Comparison of ENCODE assay signal across 20 cellular contexts in genomic region chr20:39312107-39312506, GRCh38.
DNase-seq lines count a peak whose midpoint lies in the region; ATAC-seq and TF ChIP-seq lines count a peak whose summit lies in the region.
"Had no signal": no experiment of that assay in that cellular context is flagged by ENCODE, and none has a peak within 500 bp of the region (broad histone marks: within the 10 kb centered on the region; RNA-seq: fewer than 3 reads in every experiment).

No MANE protein-coding gene starts in this region.

- TF ChIP-seq CTCF in HEK293 (tag by site-specific recombination; IDR thresholded peaks at IDR 0.05) (no peak), dorsolateral prefrontal cortex (IDR thresholded peaks at IDR 0.05 in 54 of 56, conservative IDR thresholded peaks at IDR 0.05 in 2 of 56; ENCODE audit: low read depth in 1 of 56, partially characterized antibody in 56 of 56) (peak in 3 of 56 donors; percentile 15 to 16 (median 16))

- ATAC-seq in stimulated activated naive CD8-positive, alpha-beta T cell treated with anti-CD3 and anti-CD28 coated beads, Interleukin-15, amount 100 ng/mL, for 72 hours, result no peak
- ATAC-seq: K562 had no signal

- peaks cover 6% of the 10 kb centered on the region for H3K27me3 Mint-ChIP-seq in activated CD4-positive, alpha-beta memory T cell treated with anti-CD3 and anti-CD28 coated beads, Interleukin-2, amount 10 ng/mL, durations not matched to agents 7 days and 5 days
- H3K27me3 Mint-ChIP-seq in stimulated activated naive CD8-positive, alpha-beta T cell treated with anti-CD3 and anti-CD28 coated beads, Interleukin-15, amount 100 ng/mL, for 72 hours, result peaks cover 25% of the 10 kb centered on the region

- peaks cover 0 to 16% (median 0%) of the 10 kb centered on the region in 45 donors for H3K27me3 ChIP-seq in dorsolateral prefrontal cortex
- H3K27me3 ChIP-seq: BLaER1 had no signal

- H3K4me1 ChIP-seq in HEK293 (ENCODE audit: control insufficient read depth, insufficient read depth, low read length), result no peaks in the 10 kb centered on the region
- H3K4me1 ChIP-seq: BLaER1 had no signal

- H3K27ac ChIP-seq in HEK293 (ENCODE audit: extremely low read depth, low read depth, low read length) (no peak overlapping the region), dorsolateral prefrontal cortex (peak overlapping the region in 7 of 59 donors; percentile 14 to 53 (median 36)), substantia nigra (ENCODE audit: low read depth, low read length, poor library complexity, severe bottlenecking) (no peak overlapping the region)
- H3K27ac ChIP-seq: BLaER1 had no signal

- H3K9me3 ChIP-seq in HEK293 (ENCODE audit: control insufficient read depth, insufficient read depth, low read depth, low read length), result no peaks in the 10 kb centered on the region

- peak in 7 of 10 donors; percentile 13 to 66 (median 48) for DNase-seq in dorsolateral prefrontal cortex
- DNase-seq in midbrain (lab: John Stamatoyannopoulos, UW), result peak; percentile 59
- DNase-seq in substantia nigra (lab: John Stamatoyannopoulos, UW), result peak in 29 of 49 donors; percentile 2 to 61 (median 20)
- no peak for DNase-seq in activated CD4-positive, alpha-beta memory T cell treated with anti-CD3 and anti-CD28 coated beads, Interleukin-2, amount 10 ng/mL, durations not matched to agents 7 days and 5 days
- DNase-seq in COLO829 (ENCODE audit: low spot score), result no peak
- DNase-seq in stimulated activated naive CD8-positive, alpha-beta T cell treated with anti-CD3 and anti-CD28 coated beads, Interleukin-15, amount 100 ng/mL, for 72 hours, result no peak
- DNase-seq: CD4-positive, alpha-beta T cell; COR-L47; DMS53; MV-4-11; NCI-H1105 treated with DMSO at 0.1 percent for 48 hours; NCI-H146; NCI-H1930; NCI-H446 treated with DMSO at 0.1 percent for 48 hours; NCI-H526; RPMI8226; SHP77 had no signal

- intact Hi-C loops in dorsolateral prefrontal cortex (cut with DNase I), result no loop called here

- H3K36me3 Mint-ChIP-seq in activated CD4-positive, alpha-beta memory T cell treated with anti-CD3 and anti-CD28 coated beads, Interleukin-2, amount 10 ng/mL, durations not matched to agents 7 days and 5 days (ENCODE audit: low read depth), result no peaks in the 10 kb centered on the region

- H3K27ac Mint-ChIP-seq in activated CD4-positive, alpha-beta memory T cell treated with anti-CD3 and anti-CD28 coated beads, Interleukin-2, amount 10 ng/mL, durations not matched to agents 7 days and 5 days, result no peak overlapping the region
- no peak overlapping the region for H3K27ac Mint-ChIP-seq in stimulated activated naive CD8-positive, alpha-beta T cell treated with anti-CD3 and anti-CD28 coated beads, Interleukin-15, amount 100 ng/mL, for 72 hours
- H3K27ac Mint-ChIP-seq: CD4-positive, alpha-beta T cell had no signal

- no peaks in the 10 kb centered on the region for H3K9me3 Mint-ChIP-seq in activated CD4-positive, alpha-beta memory T cell treated with anti-CD3 and anti-CD28 coated beads, Interleukin-2, amount 10 ng/mL, durations not matched to agents 7 days and 5 days
- no peaks in the 10 kb centered on the region for H3K9me3 Mint-ChIP-seq in stimulated activated naive CD8-positive, alpha-beta T cell treated with anti-CD3 and anti-CD28 coated beads, Interleukin-15, amount 100 ng/mL, for 72 hours

- H3K4me1 Mint-ChIP-seq in activated CD4-positive, alpha-beta memory T cell treated with anti-CD3 and anti-CD28 coated beads, Interleukin-2, amount 10 ng/mL, durations not matched to agents 7 days and 5 days, result no peaks in the 10 kb centered on the region
- H3K4me1 Mint-ChIP-seq in stimulated activated naive CD8-positive, alpha-beta T cell treated with anti-CD3 and anti-CD28 coated beads, Interleukin-15, amount 100 ng/mL, for 72 hours, result no peaks in the 10 kb centered on the region

- no peaks in the 10 kb centered on the region for H3K36me3 ChIP-seq in HEK293 (ENCODE audit: control insufficient read depth in 2 of 2, insufficient read depth in 1 of 2, low read length in 2 of 2)
- H3K36me3 ChIP-seq: BLaER1 had no signal

- H3K4me3 ChIP-seq in HEK293 (ENCODE audit: low read depth, low read length), result no peak overlapping the region
- H3K4me3 ChIP-seq in dorsolateral prefrontal cortex, result no peak overlapping the region
- H3K4me3 ChIP-seq: BLaER1, K562 had no signal

- POLR2A ChIA-PET in HEK293 (lab: Yijun Ruan, JAX), result no interaction called here
- POLR2A ChIA-PET in activated CD4-positive, alpha-beta memory T cell treated with anti-CD3 and anti-CD28 coated beads, Interleukin-2, amount 10 ng/mL, durations not matched to agents 7 days and 5 days (lab: Charles Lee), result no interaction called here

- CTCF ChIA-PET in HEK293 (lab: Yijun Ruan, JAX), result no interaction called here
- CTCF ChIA-PET in activated CD4-positive, alpha-beta memory T cell treated with anti-CD3 and anti-CD28 coated beads, Interleukin-2, amount 10 ng/mL, durations not matched to agents 7 days and 5 days (lab: Charles Lee), result no interaction called here

- no peak overlapping the region for H3K4me3 Mint-ChIP-seq in activated CD4-positive, alpha-beta memory T cell treated with anti-CD3 and anti-CD28 coated beads, Interleukin-2, amount 10 ng/mL, durations not matched to agents 7 days and 5 days
- H3K4me3 Mint-ChIP-seq in stimulated activated naive CD8-positive, alpha-beta T cell treated with anti-CD3 and anti-CD28 coated beads, Interleukin-15, amount 100 ng/mL, for 72 hours, result no peak overlapping the region
- H3K4me3 Mint-ChIP-seq: CD4-positive, alpha-beta T cell had no signal

TF ChIP-seq in HEK293, 187 proteins besides CTCF, POLR2A, EP300 and RAD21:
- TF ChIP-seq ZBTB17 (tag by site-specific recombination; IDR thresholded peaks at IDR 0.05) (0 out of 2 replicates have a peak, but pooled peaks have one; percentile 53), ZNF302 (tag by site-specific recombination; IDR thresholded peaks at IDR 0.05; ENCODE audit: low read depth) (no peak), ZNF555 (tag by site-specific recombination; conservative IDR thresholded peaks at IDR 0.05) (no peak)

Comparison
In these comparisons a context has a peak if more than half of its experiments do, and no peak if none do; other contexts are left out.
1. DNase-seq: peak in dorsolateral prefrontal cortex (7 of 10), midbrain (single experiment) and substantia nigra (29 of 49); none in activated CD4-positive, alpha-beta memory T cell treated with anti-CD3 and anti-CD28 coated beads, Interleukin-2, amount 10 ng/mL, durations not matched to agents 7 days and 5 days (single experiment), COLO829 (single experiment) and stimulated activated naive CD8-positive, alpha-beta T cell treated with anti-CD3 and anti-CD28 coated beads, Interleukin-15, amount 100 ng/mL, for 72 hours (0 of 2).